In genomic region chr10:97914837-97915211, GRCh38 we compare ENCODE assay signal across 8 cellular contexts.
A peak's percentile ranks its signal among the peaks of the same experiment; 100 is the strongest.
DNase-seq lines count a peak whose midpoint lies in the region; ATAC-seq lines count a peak whose summit lies in the region.

No MANE protein-coding gene starts in this region.

- ATAC-seq in HG02642 (IDR thresholded peaks at IDR 0.05; ENCODE audit: poor library complexity, unreplicated experiment) (peak; percentile 71), GM18517 (IDR thresholded peaks at IDR 0.05; ENCODE audit: unreplicated experiment) (no peak)

- peak; percentile 65 for DNase-seq in Daoy (ENCODE audit: low read depth)
- DNase-seq in NCI-H2227 (lab: John Stamatoyannopoulos, UW; ENCODE audit: unreplicated experiment), result peak; percentile 79
- DNase-seq in activated CD4-positive, alpha-beta T cell treated with anti-CD3 and anti-CD28 coated beads for 1 hour, result peak; percentile 57
- peak; percentile 48 for DNase-seq in central memory CD4-positive, alpha-beta T cell
- peak; percentile 43 for DNase-seq in kidney glomerular epithelial cell (lab: John Stamatoyannopoulos, UW)
- DNase-seq in stimulated activated CD4-positive, alpha-beta T cell treated with anti-CD3 and anti-CD28 coated beads, Interleukin-2, amount 100 ng/mL, for 4 hours (ENCODE audit: low read depth), result peak; percentile 52
